In genomic region chr2:102636283-102636907, GRCh38 we compare ENCODE assay signal across 16 cellular contexts. TPM values are rescaled to one million over a fixed set of nuclear protein-coding genes. Genes with fewer than 3 reads are reported as not detected.
"Had no signal": no experiment of that assay in that cellular context is flagged by ENCODE, and none has a peak within 500 bp of the region (broad histone marks: within the 10 kb centered on the region; RNA-seq: fewer than 3 reads in every experiment).

No MANE protein-coding gene starts in this region.

- H3K27ac ChIP-seq: ascending aorta, gastroesophageal sphincter, thoracic aorta, uterus had no signal

- H3K9me3 ChIP-seq: ascending aorta, gastroesophageal sphincter, thoracic aorta, uterus had no signal

- H3K36me3 ChIP-seq: ascending aorta, gastroesophageal sphincter, thoracic aorta, uterus had no signal

- H3K4me1 ChIP-seq: ascending aorta, gastroesophageal sphincter, uterus had no signal

- DNase-seq: activated CD4-positive, alpha-beta T cell treated with anti-CD3 and anti-CD28 coated beads for 4 hours; activated CD8-positive, alpha-beta memory T cell treated with anti-CD3 and anti-CD28 coated beads, Interleukin-2, amount 50 U/mL, for 48 hours; activated CD8-positive, alpha-beta T cell treated with anti-CD3 and anti-CD28 coated beads, Interleukin-2, amount 10 ng/mL, durations not matched to agents 7 days and 5 days; activated naive CD4-positive, alpha-beta T cell; activated naive CD8-positive, alpha-beta T cell treated with anti-CD3 and anti-CD28 coated beads, Interleukin-2, amount 50 U/mL, for 24 hours; effector CD4-positive, alpha-beta T cell; hippocampal formation; nephron progenitor cell; stimulated activated CD4-positive, alpha-beta T cell treated with anti-CD3 and anti-CD28 coated beads, Interleukin-4, amount 100 ng/mL, for 1 hour; stimulated activated CD8-positive, alpha-beta memory T cell treated with anti-CD3 and anti-CD28 coated beads, Interleukin-4, amount 100 ng/mL, for 48 hours; uterus had no signal

- H3K27me3 ChIP-seq: ascending aorta, uterus had no signal

- ATAC-seq: activated CD8-positive, alpha-beta T cell treated with anti-CD3 and anti-CD28 coated beads, Interleukin-2, amount 10 ng/mL, durations not matched to agents 7 days and 5 days; activated naive CD8-positive, alpha-beta T cell treated with anti-CD3 and anti-CD28 coated beads, Interleukin-2, amount 50 U/mL, for 24 hours; gastroesophageal sphincter had no signal

- H3K4me3 ChIP-seq: ascending aorta, gastroesophageal sphincter, thoracic aorta, uterus had no signal

RNA-seq across cellular contexts. Expression of gene SLC9A2, which starts 17.0 kb away (rescaled TPM):
- total RNA-seq: activated CD8-positive, alpha-beta T cell treated with anti-CD3 and anti-CD28 coated beads, Interleukin-2, amount 10 ng/mL, durations not matched to agents 7 days and 5 days; ascending aorta; endothelial cell of umbilical vein; pulmonary artery endothelial cell had no signal
